22 cellular contexts compared by ENCODE assay signal in genomic region chr19:30584121-30584520, GRCh38.
"Had no signal": no experiment of that assay in that cellular context is flagged by ENCODE, and none has a peak within 500 bp of the region (broad histone marks: within the 10 kb centered on the region; RNA-seq: fewer than 3 reads in every experiment).

No MANE protein-coding gene starts in this region.

- H3K27me3 ChIP-seq: foreskin keratinocyte, ovary, upper lobe of left lung, uterus had no signal

- H3K27ac Mint-ChIP-seq: dendritic cell treated with granulocyte-macrophage colony-stimulating factor and Interleukin-4, amounts not matched to agents 40 ng/mL and 50 ng/mL, for 4 days; effector memory CD8-positive, alpha-beta T cell; naive thymus-derived CD8-positive, alpha-beta T cell; progenitor cell of endocrine pancreas had no signal

- H3K4me3 Mint-ChIP-seq: dendritic cell treated with granulocyte-macrophage colony-stimulating factor and Interleukin-4, amounts not matched to agents 40 ng/mL and 50 ng/mL, for 4 days; effector memory CD8-positive, alpha-beta T cell; naive thymus-derived CD8-positive, alpha-beta T cell; neural crest cell had no signal

- H3K36me3 Mint-ChIP-seq: naive thymus-derived CD8-positive, alpha-beta T cell had no signal

- H3K4me1 Mint-ChIP-seq: naive thymus-derived CD8-positive, alpha-beta T cell; neural crest cell had no signal

- H3K9me3 Mint-ChIP-seq: dendritic cell treated with granulocyte-macrophage colony-stimulating factor and Interleukin-4, amounts not matched to agents 40 ng/mL and 50 ng/mL, for 4 days; effector memory CD8-positive, alpha-beta T cell; naive thymus-derived CD8-positive, alpha-beta T cell; neural crest cell had no signal

- FAIRE-seq: colon, kidney, small intestine had no signal

- H3K4me1 ChIP-seq: foreskin keratinocyte, tibial artery, upper lobe of left lung, uterus had no signal

- H3K27ac ChIP-seq: foreskin keratinocyte, ovary, tibial artery, upper lobe of left lung, uterus had no signal

- H3K36me3 ChIP-seq: ovary, tibial artery, upper lobe of left lung, uterus had no signal

- H3K4me3 ChIP-seq: lung, mucosa of descending colon, ovary, tibial artery, upper lobe of left lung, uterus had no signal

- DNase-seq: effector memory CD8-positive, alpha-beta T cell; foreskin keratinocyte; kidney; left colon; left ventricle myocardium superior; mesenchymal stem cell; mucosa of descending colon; naive thymus-derived CD8-positive, alpha-beta T cell; nucleus accumbens; ovary; right cardiac atrium; small intestine; stimulated activated CD4-positive, alpha-beta T cell treated with anti-CD3 and anti-CD28 coated beads, Interleukin-12 subunit alpha, Interleukin-12 subunit beta, amount 100 ng/mL, for 4 hours; stimulated activated naive CD8-positive, alpha-beta T cell treated with anti-CD3 and anti-CD28 coated beads, Interleukin-15, Interleukin-2, amounts not matched to agents 100 U/mL and 50 U/mL, for 24 hours; tibial artery; upper lobe of left lung; uterus had no signal

- ATAC-seq: effector memory CD8-positive, alpha-beta T cell; foreskin keratinocyte; left colon; left ventricle myocardium superior; mucosa of descending colon; naive thymus-derived CD8-positive, alpha-beta T cell; right cardiac atrium; stimulated activated naive CD8-positive, alpha-beta T cell treated with anti-CD3 and anti-CD28 coated beads, Interleukin-15, Interleukin-2, amounts not matched to agents 100 U/mL and 50 U/mL, for 24 hours had no signal

- H3K9me3 ChIP-seq: mucosa of descending colon, ovary, tibial artery, upper lobe of left lung, uterus had no signal
